7 cellular contexts compared by ENCODE assay signal in the genomic region with DNA sequence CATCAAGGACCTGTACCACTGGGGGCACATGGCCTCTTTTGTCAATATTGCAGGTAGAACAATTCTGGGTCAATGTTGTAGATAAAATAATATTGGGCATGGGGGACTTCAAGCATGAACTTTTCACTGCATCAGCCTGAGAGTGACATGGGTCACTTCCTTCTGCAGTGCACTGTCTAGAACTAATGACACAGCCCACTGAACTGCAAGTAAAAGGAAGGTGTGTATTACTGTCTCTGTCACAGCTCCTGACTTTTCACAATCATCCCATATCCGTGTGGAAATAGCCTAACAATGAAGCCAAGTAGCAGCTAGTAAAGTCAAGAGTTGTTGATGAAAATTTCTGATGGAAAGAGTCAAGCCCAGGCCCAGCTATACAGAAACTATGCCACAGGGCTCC.
"Had no signal": no experiment of that assay in that cellular context is flagged by ENCODE, and none has a peak within 500 bp of the region (broad histone marks: within the 10 kb centered on the region; RNA-seq: fewer than 3 reads in every experiment).

No MANE protein-coding gene starts in this region.

- FAIRE-seq: H1, H54, HepG2 had no signal

- DNase-seq: H9, HCEC 1CT, KBM-7 had no signal

- ATAC-seq: GM23338, HepG2 had no signal

- H3K4me3 ChIP-seq: GM23338 had no signal
